Comparison of ENCODE assay signal across 12 cellular contexts in genomic region chr2:136058951-136059530, GRCh38. TPM values are rescaled to one million over a fixed set of nuclear protein-coding genes. Genes with fewer than 3 reads are reported as not detected.
A peak's percentile ranks its signal among the peaks of the same experiment; 100 is the strongest.
DNase-seq lines count a peak whose midpoint lies in the region; ATAC-seq and TF ChIP-seq lines count a peak whose summit lies in the region.
"Had no signal": no experiment of that assay in that cellular context is flagged by ENCODE, and none has a peak within 500 bp of the region (broad histone marks: within the 10 kb centered on the region; RNA-seq: fewer than 3 reads in every experiment).

No MANE protein-coding gene starts in this region.

- no peak for TF ChIP-seq POLR2A in thyroid gland (IDR thresholded peaks at IDR 0.05)

- H4K20me1 ChIP-seq in GM23338 (replicated peaks; ENCODE audit: insufficient read depth), result no peaks in the 10 kb centered on the region

- no peak overlapping the region for H3K4me2 ChIP-seq in GM23338

- H3K9me2 ChIP-seq in GM23338 (ENCODE audit: insufficient read depth), result peaks cover 9% of the 10 kb centered on the region; the same call in 1 of the 2 replicates

- H3K9me3 Mint-ChIP-seq in activated naive CD4-positive, alpha-beta T cell treated with anti-CD3 and anti-CD28 coated beads, Interleukin-2, amount 50 U/mL, for 24 hours, result no peaks in the 10 kb centered on the region
- no peaks in the 10 kb centered on the region; the same call in 2 of the 3 replicates for H3K9me3 Mint-ChIP-seq in GM23338
- H3K9me3 Mint-ChIP-seq in stimulated activated memory B cell treated with anti-CD40 and anti-IgM and Interleukin-4, amounts not matched to agents 10 μg/mL and 1 μg/mL and 100 μg/mL, for 72 hours, result peaks cover 10% of the 10 kb centered on the region

- no peak for DNase-seq in activated naive CD4-positive, alpha-beta T cell (lab: John Stamatoyannopoulos, UW)
- DNase-seq in GM23338 (ENCODE audit: low spot score) (no peak), NCI-H774 (lab: John Stamatoyannopoulos, UW) (no peak), D341Med (ENCODE audit: low spot score) (no peak), thyroid gland (no peak)
- DNase-seq: activated naive CD4-positive, alpha-beta T cell treated with Interleukin-2 at 50 U/mL for 16 hours; NCI-H1436 treated with DMSO at 0.1 percent for 48 hours; stimulated activated CD4-positive, alpha-beta T cell treated with anti-CD3 and anti-CD28 coated beads, Interleukin-4, amount 100 ng/mL, for 4 hours had no signal

- H3K4me3 ChIP-seq in GM23338, result no peak overlapping the region
- no peak overlapping the region for H3K4me3 ChIP-seq in thyroid gland (replicated peaks in 1 of 3)

- H3F3A ChIP-seq in GM23338 (replicated peaks; ENCODE audit: low read depth), result no peaks in the 10 kb centered on the region

- intact Hi-C loops in thyroid gland (cut with DNase I), result no loop called here

- H3K9me3 ChIP-seq in thyroid gland, result no peaks in the 10 kb centered on the region

- H3K36me3 Mint-ChIP-seq in activated naive CD4-positive, alpha-beta T cell treated with anti-CD3 and anti-CD28 coated beads, Interleukin-2, amount 50 U/mL, for 24 hours, result peaks cover 1% of the 10 kb centered on the region
- no peaks in the 10 kb centered on the region for H3K36me3 Mint-ChIP-seq in GM23338 (ENCODE audit: low read depth)
- peaks cover 8% of the 10 kb centered on the region for H3K36me3 Mint-ChIP-seq in stimulated activated memory B cell treated with anti-CD40 and anti-IgM and Interleukin-4, amounts not matched to agents 10 μg/mL and 1 μg/mL and 100 μg/mL, for 72 hours

- H3K4me1 ChIP-seq in GM23338 (ENCODE audit: insufficient read depth) (no peaks in the 10 kb centered on the region), thyroid gland (no peaks in the 10 kb centered on the region)

- ATAC-seq in GM23338 (no peak), HG03565 (IDR thresholded peaks at IDR 0.05; ENCODE audit: unreplicated experiment) (peak; percentile 36)
- peak; percentile 67 for ATAC-seq in stimulated activated memory B cell treated with anti-CD40 and anti-IgM and Interleukin-4, amounts not matched to agents 10 μg/mL and 1 μg/mL and 100 μg/mL, for 72 hours

- H3K27me3 ChIP-seq in GM23338 (ENCODE audit: insufficient read depth) (no peaks in the 10 kb centered on the region), thyroid gland (no peaks in the 10 kb centered on the region)

- H3K27ac Mint-ChIP-seq in activated naive CD4-positive, alpha-beta T cell treated with anti-CD3 and anti-CD28 coated beads, Interleukin-2, amount 50 U/mL, for 24 hours, result peak overlapping the region; percentile 18
- H3K27ac Mint-ChIP-seq in GM23338, result no peak overlapping the region
- peak overlapping the region; percentile 72 for H3K27ac Mint-ChIP-seq in stimulated activated memory B cell treated with anti-CD40 and anti-IgM and Interleukin-4, amounts not matched to agents 10 μg/mL and 1 μg/mL and 100 μg/mL, for 72 hours

- H2AFZ ChIP-seq in GM23338, result peak overlapping the region; percentile 32; the same call in 1 of the 2 replicates

- H3K27ac ChIP-seq in GM23338 (ENCODE audit: low read depth) (no peak overlapping the region), thyroid gland (no peak overlapping the region)
- H3K27ac ChIP-seq: C4-2B had no signal

- H3K4me1 Mint-ChIP-seq in activated naive CD4-positive, alpha-beta T cell treated with anti-CD3 and anti-CD28 coated beads, Interleukin-2, amount 50 U/mL, for 24 hours, result peaks cover 81% of the 10 kb centered on the region
- peaks cover 5% of the 10 kb centered on the region; the same call in 1 of the 3 replicates for H3K4me1 Mint-ChIP-seq in GM23338
- peaks cover 63% of the 10 kb centered on the region for H3K4me1 Mint-ChIP-seq in stimulated activated memory B cell treated with anti-CD40 and anti-IgM and Interleukin-4, amounts not matched to agents 10 μg/mL and 1 μg/mL and 100 μg/mL, for 72 hours

- no peak for TF ChIP-seq CTCF in GM23338 (conservative IDR thresholded peaks at IDR 0.05; ENCODE audit: low read depth in 2 of 2)
- no peak for TF ChIP-seq CTCF in thyroid gland (IDR thresholded peaks at IDR 0.05)

- H3K4me3 Mint-ChIP-seq in activated naive CD4-positive, alpha-beta T cell treated with anti-CD3 and anti-CD28 coated beads, Interleukin-2, amount 50 U/mL, for 24 hours, result no peak overlapping the region
- H3K4me3 Mint-ChIP-seq in GM23338, result no peak overlapping the region
- H3K4me3 Mint-ChIP-seq in stimulated activated memory B cell treated with anti-CD40 and anti-IgM and Interleukin-4, amounts not matched to agents 10 μg/mL and 1 μg/mL and 100 μg/mL, for 72 hours, result no peak overlapping the region

- H3K36me3 ChIP-seq in GM23338 (ENCODE audit: insufficient read depth) (no peaks in the 10 kb centered on the region), thyroid gland (no peaks in the 10 kb centered on the region)

- no peaks in the 10 kb centered on the region for H3K79me2 ChIP-seq in GM23338 (replicated peaks; ENCODE audit: insufficient read depth)

- whole genome bisulfite sequencing in thyroid gland, 2 donors, result 94 to 100% methylated on average over 1 of the region's 1 CpG

- no peaks in the 10 kb centered on the region for H3K27me3 Mint-ChIP-seq in activated naive CD4-positive, alpha-beta T cell treated with anti-CD3 and anti-CD28 coated beads, Interleukin-2, amount 50 U/mL, for 24 hours
- no peaks in the 10 kb centered on the region for H3K27me3 Mint-ChIP-seq in GM23338 (ENCODE audit: insufficient read depth, low read depth, poor library complexity)
- no peaks in the 10 kb centered on the region for H3K27me3 Mint-ChIP-seq in stimulated activated memory B cell treated with anti-CD40 and anti-IgM and Interleukin-4, amounts not matched to agents 10 μg/mL and 1 μg/mL and 100 μg/mL, for 72 hours

TF ChIP-seq in GM23338, 12 proteins besides CTCF, POLR2A, EP300 and RAD21 (continues in another document):
- TF ChIP-seq NANOG (IDR thresholded peaks at IDR 0.05; ENCODE audit: borderline replicate concordance) (no peak), EZH2 (IDR thresholded peaks at IDR 0.05; ENCODE audit: low read depth, unreplicated experiment) (no peak), JUNB (IDR thresholded peaks at IDR 0.05; ENCODE audit: unreplicated experiment) (no peak), ZNF114 (CRISPR knock-in tag; IDR thresholded peaks at IDR 0.05) (no peak), POLR2AphosphoS5 (IDR thresholded peaks at IDR 0.05; ENCODE audit: low read depth) (no peak), STAT1 (IDR thresholded peaks at IDR 0.05; ENCODE audit: unreplicated experiment) (no peak), ZNF331 (CRISPR knock-in tag; IDR thresholded peaks at IDR 0.05; ENCODE audit: low read depth) (no peak), REST (IDR thresholded peaks at IDR 0.05; ENCODE audit: unreplicated experiment) (no peak), CREB1 (CRISPR knock-in tag; IDR thresholded peaks at IDR 0.05; ENCODE audit: low read depth) (no peak)

RNA-seq across cellular contexts. Expression of gene CXCR4, which starts 58.9 kb away (rescaled TPM):
- total RNA-seq in GM23338 (2014; rRNA removed; shearing (Covaris generic)), result 1.3 and 2.1 TPM in 2 replicates
- 2.1 and 2.5 TPM in 2 replicates for polyA plus RNA-seq in GM23338 (2016; fragmentation: Nextera tagmentation; extraction: Ambion mirVana)
- total RNA-seq in thyroid gland, result 10 to 100 TPM in 3 of 4 donors, 1 to 10 TPM in 1; 7.1 to 17.5 (median 13.5) TPM
